In the genomic region with DNA sequence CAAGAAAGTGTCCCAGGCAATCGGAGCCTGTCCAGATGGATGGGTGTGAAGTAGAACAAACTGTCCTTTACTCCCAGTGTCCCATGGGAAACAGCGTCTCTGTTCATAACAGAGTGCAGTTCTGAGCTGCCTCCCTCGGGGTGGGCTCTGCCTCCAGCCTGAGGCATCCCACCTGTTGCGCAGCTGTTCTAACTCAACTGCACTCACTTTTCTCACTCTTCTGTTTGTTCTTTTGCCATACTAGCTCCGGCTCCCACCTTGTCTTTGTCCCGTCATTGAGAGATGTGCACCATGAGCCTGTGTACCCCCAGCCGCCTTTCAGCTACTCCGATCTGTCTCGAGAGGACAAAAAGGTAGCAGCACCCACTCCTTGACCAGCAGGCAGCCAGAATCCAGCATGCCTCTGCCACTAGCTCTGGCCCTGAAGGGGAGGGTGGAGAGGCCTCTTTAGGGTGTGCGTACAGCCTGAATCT, we compare ENCODE assay signal across 16 cellular contexts. TPM values are rescaled to one million over a fixed set of nuclear protein-coding genes. Genes with fewer than 3 reads are reported as not detected.
DNase-seq lines count a peak whose midpoint lies in the region; ATAC-seq and TF ChIP-seq lines count a peak whose summit lies in the region.
"Had no signal": no experiment of that assay in that cellular context is flagged by ENCODE, and none has a peak within 500 bp of the region (broad histone marks: within the 10 kb centered on the region; RNA-seq: fewer than 3 reads in every experiment).

No MANE protein-coding gene starts in this region.

- peak overlapping the region; percentile 98 for H2BK15ac ChIP-seq in IMR-90 (ENCODE audit: low read depth, low read length)

- no peaks in the 10 kb centered on the region for H3K9me3 Mint-ChIP-seq in activated naive CD4-positive, alpha-beta T cell treated with anti-CD3 and anti-CD28 coated beads, Interleukin-2, amount 50 U/mL, for 72 hours
- H3K9me3 Mint-ChIP-seq in activated naive CD4-positive, alpha-beta T cell treated with anti-CD3 and anti-CD28 coated beads for 36 hours, result no peaks in the 10 kb centered on the region
- H3K9me3 Mint-ChIP-seq: activated CD4-positive, alpha-beta memory T cell treated with anti-CD3 and anti-CD28 coated beads, Interleukin-2, amount 10 ng/mL, durations not matched to agents 7 days and 5 days; natural killer cell had no signal

- TF ChIP-seq CTCF in IMR-90 (conservative IDR thresholded peaks at IDR 0.05; ENCODE audit: low read depth, low read length) (no peak), stomach (IDR thresholded peaks at IDR 0.05) (no peak)

- H3K23ac ChIP-seq in IMR-90 (ENCODE audit: low read depth, low read length), result peak overlapping the region; percentile 21; the same call in 1 of the 2 replicates

- TF ChIP-seq POLR2A in IMR-90 (IDR thresholded peaks at IDR 0.05; ENCODE audit: low read depth, low read length) (no peak), stomach (IDR thresholded peaks at IDR 0.05) (no peak)

- H3K18ac ChIP-seq in IMR-90 (ENCODE audit: low read depth, low read length), result peak overlapping the region; percentile 39; the same call in 1 of the 2 replicates

- H3K36me3 Mint-ChIP-seq in activated naive CD4-positive, alpha-beta T cell treated with anti-CD3 and anti-CD28 coated beads, Interleukin-2, amount 50 U/mL, for 72 hours, result peaks cover 27% of the 10 kb centered on the region in 2 donors
- H3K36me3 Mint-ChIP-seq in activated naive CD4-positive, alpha-beta T cell treated with anti-CD3 and anti-CD28 coated beads for 36 hours (ENCODE audit: low read depth), result peaks cover 54% of the 10 kb centered on the region

- peak overlapping the region; percentile 78 for H2BK20ac ChIP-seq in IMR-90 (ENCODE audit: low read depth, low read length)

- peak overlapping the region; percentile 59 for H4K91ac ChIP-seq in IMR-90 (ENCODE audit: insufficient read depth, low read depth, low read length)

- H3K4me1 Mint-ChIP-seq in activated naive CD4-positive, alpha-beta T cell treated with anti-CD3 and anti-CD28 coated beads for 36 hours (ENCODE audit: low read depth), result no peaks in the 10 kb centered on the region
- H3K4me1 Mint-ChIP-seq: natural killer cell had no signal

- no peak overlapping the region; the same call in 1 of the 2 replicates for H3K4me2 ChIP-seq in IMR-90 (ENCODE audit: low read depth, low read length)

- no peaks in the 10 kb centered on the region for H3K27me3 Mint-ChIP-seq in activated naive CD4-positive, alpha-beta T cell treated with anti-CD3 and anti-CD28 coated beads for 36 hours (ENCODE audit: low read depth)
- H3K27me3 Mint-ChIP-seq: activated CD4-positive, alpha-beta memory T cell treated with anti-CD3 and anti-CD28 coated beads, Interleukin-2, amount 10 ng/mL, durations not matched to agents 7 days and 5 days had no signal

- H3K27me3 ChIP-seq in IMR-90 (ENCODE audit: control insufficient read depth, insufficient read depth, low read length) (no peaks in the 10 kb centered on the region), esophagus (ENCODE audit: control insufficient read depth in 1 of 2, insufficient read depth in 2 of 2, low read length in 2 of 2) (no peaks in the 10 kb centered on the region), stomach (no peaks in the 10 kb centered on the region)
- H3K27me3 ChIP-seq: BE2C had no signal

- no peak overlapping the region for H3K56ac ChIP-seq in IMR-90 (ENCODE audit: extremely low read depth, insufficient read depth, low read length)

- H3K27ac ChIP-seq in IMR-90 (ENCODE audit: insufficient read depth, low read length), result peak overlapping the region; percentile 94
- peak overlapping the region; percentile 87 for H3K27ac ChIP-seq in esophagus (ENCODE audit: low read depth in 2 of 2, low read length in 1 of 2)
- peak overlapping the region; percentile 43 to 94 (median 90) for H3K27ac ChIP-seq in stomach
- H3K27ac ChIP-seq: epithelial cell of prostate had no signal

- DNase-seq in IMR-90 (no peak), midbrain (lab: John Stamatoyannopoulos, UW) (peak; percentile 45), stomach (no peak), left lobe of liver (ENCODE audit: low spot score) (no peak)
- DNase-seq in activated naive CD4-positive, alpha-beta T cell treated with anti-CD3 and anti-CD28 coated beads, Interleukin-2, amount 50 U/mL, for 72 hours (ENCODE audit: low spot score in 2 of 2), result no peak
- no peak for DNase-seq in activated naive CD4-positive, alpha-beta T cell treated with anti-CD3 and anti-CD28 coated beads for 36 hours
- DNase-seq: activated CD4-positive, alpha-beta memory T cell treated with anti-CD3 and anti-CD28 coated beads, Interleukin-2, amount 10 ng/mL, durations not matched to agents 7 days and 5 days; activated effector memory CD4-positive, alpha-beta T cell treated with Interleukin-2 at 50 U/mL for 16 hours; BE2C; natural killer cell; NCI-H1105 treated with DMSO at 0.1 percent for 48 hours; stimulated activated CD8-positive, alpha-beta memory T cell treated with anti-CD3 and anti-CD28 coated beads, Interleukin-4, amount 100 ng/mL, for 48 hours; T-helper 9 cell had no signal

- POLR2A ChIA-PET in IMR-90 (lab: Charles Lee; ENCODE audit: unreplicated experiment), result no interaction called here

- no peak for TF ChIP-seq RAD21 in IMR-90 (IDR thresholded peaks at IDR 0.05; ENCODE audit: low read length)

- no peak overlapping the region; the same call in 1 of the 2 replicates for H3K9ac ChIP-seq in IMR-90 (ENCODE audit: low read depth, low read length)

- no peak overlapping the region for H3K4me3 ChIP-seq in IMR-90 (ENCODE audit: insufficient read depth, low read depth, low read length)
- H3K4me3 ChIP-seq in esophagus (ENCODE audit: low read depth in 1 of 2, low read length in 2 of 2), result no peak overlapping the region
- H3K4me3 ChIP-seq in stomach, result no peak overlapping the region

- H2BK120ac ChIP-seq in IMR-90 (ENCODE audit: low read depth, low read length), result peak overlapping the region; percentile 67

- H4K5ac ChIP-seq in IMR-90 (ENCODE audit: low read depth, low read length), result peak overlapping the region; percentile 53

- H3K79me1 ChIP-seq in IMR-90 (ENCODE audit: low read depth in 1 of 2, low read length in 2 of 2), result peaks cover 14 to 58% of the 10 kb centered on the region in 2 experiments

- H4K8ac ChIP-seq in IMR-90 (ENCODE audit: low read depth in 2 of 2, low read length in 2 of 2), result peak overlapping the region; percentile 10 to 56; a peak in 2 of 4 replicates

- TF ChIP-seq EP300 in stomach (IDR thresholded peaks at IDR 0.05), result peak; percentile 21

- peak overlapping the region; percentile 66 for H3K4ac ChIP-seq in IMR-90 (ENCODE audit: low read depth, low read length)

- peak overlapping the region; percentile 37 for H2BK5ac ChIP-seq in IMR-90 (ENCODE audit: low read depth, low read length, poor library complexity, severe bottlenecking)

- H4K20me1 ChIP-seq in IMR-90 (ENCODE audit: insufficient read depth, low read length), result 0 out of 2 replicates have a peak, but pooled peaks cover 6% of the 10 kb centered on the region

- peak overlapping the region; percentile 33; the same call in 1 of the 2 replicates for H3K14ac ChIP-seq in IMR-90 (replicated peaks; ENCODE audit: low read depth, low read length)

- CTCF ChIA-PET in IMR-90 (lab: Yijun Ruan, JAX), result no interaction called here
- CTCF ChIA-PET in activated naive CD4-positive, alpha-beta T cell treated with anti-CD3 and anti-CD28 coated beads for 36 hours (lab: Charles Lee), result interaction anchor here (0.6 to 2.3 kb wide), 3 partner anchors 10 to 36 kb away, joined by 3 to 8 read pairs (median 8); partner anchors contain the start of gene CDC42EP2

- dilution Hi-C loops in IMR-90 (cut with HindIII; ENCODE audit: low sequenced_read_pairs, unreplicated experiment), result no loop called here

- H3K9me3 ChIP-seq in IMR-90 (ENCODE audit: control insufficient read depth, insufficient read depth, low read length) (no peaks in the 10 kb centered on the region), esophagus (ENCODE audit: control insufficient read depth in 2 of 2, insufficient read depth in 1 of 2, low read depth in 1 of 2, low read length in 1 of 2) (no peaks in the 10 kb centered on the region), stomach (no peaks in the 10 kb centered on the region)
- H3K9me3 ChIP-seq: BE2C had no signal

- BruUV-seq in IMR-90 (replicated peaks; lab: Mats Ljungman, UMichigan), result no TSS peak

- WGBS in IMR-90 (ENCODE audit: extremely low coverage in 2 of 2, insufficient read length in 1 of 2), 2 experiments, result 54% methylated on average over 7 of the region's 10 CpGs; no CpG with 5 or more reads in 1 of the 2 experiments
- WGBS in esophagus, 2 donors, result 70 to 79% methylated on average over 10 of the region's 10 CpGs
- 56 to 84% (median 78%) methylated on average over 10 of the region's 10 CpGs for WGBS in stomach, 5 donors

- H3K4me1 ChIP-seq in IMR-90 (ENCODE audit: control insufficient read depth, insufficient read depth, low read length) (peaks cover 53% of the 10 kb centered on the region), esophagus (ENCODE audit: control insufficient read depth in 2 of 2, insufficient read depth in 2 of 2, low read length in 1 of 2) (peaks cover 5 to 8% of the 10 kb centered on the region in 2 donors), stomach (peaks cover 52 to 99% (median 84%) of the 10 kb centered on the region in 4 donors)

- in situ Hi-C loops in IMR-90 (cut with MboI; ENCODE audit: low sequenced_read_pairs), result no loop called here

- H3K9me1 ChIP-seq in IMR-90 (ENCODE audit: insufficient read depth, low read length), result peaks cover 33% of the 10 kb centered on the region

- intact Hi-C loops in IMR-90 (cut with micrococcal nuclease), result no loop called here
- intact Hi-C loops in stomach (cut with DNase I; ENCODE audit: low total_unique reads), result no loop called here
- intact Hi-C loops in activated naive CD4-positive, alpha-beta T cell treated with anti-CD3 and anti-CD28 coated beads for 36 hours (cut with micrococcal nuclease), result no loop called here

- 0 out of 2 replicates have a peak, but pooled peaks cover 3% of the 10 kb centered on the region for H3K36me3 ChIP-seq in IMR-90 (ENCODE audit: control insufficient read depth, insufficient read depth, low read length)
- peaks cover 3 to 12% of the 10 kb centered on the region in 2 donors for H3K36me3 ChIP-seq in esophagus (ENCODE audit: control insufficient read depth in 2 of 2, insufficient read depth in 2 of 2, low read length in 1 of 2)
- peaks cover 18 to 52% (median 45%) of the 10 kb centered on the region in 4 donors for H3K36me3 ChIP-seq in stomach

- H3K27ac Mint-ChIP-seq in activated naive CD4-positive, alpha-beta T cell treated with anti-CD3 and anti-CD28 coated beads, Interleukin-2, amount 50 U/mL, for 72 hours, result peak overlapping the region in 1 of 2 donors; percentile 47
- H3K27ac Mint-ChIP-seq in activated naive CD4-positive, alpha-beta T cell treated with anti-CD3 and anti-CD28 coated beads for 36 hours, result no peak overlapping the region
- H3K27ac Mint-ChIP-seq: natural killer cell had no signal

- H3K4me3 Mint-ChIP-seq in activated naive CD4-positive, alpha-beta T cell treated with anti-CD3 and anti-CD28 coated beads for 36 hours, result no peak overlapping the region
- H3K4me3 Mint-ChIP-seq: activated CD4-positive, alpha-beta memory T cell treated with anti-CD3 and anti-CD28 coated beads, Interleukin-2, amount 10 ng/mL, durations not matched to agents 7 days and 5 days; natural killer cell had no signal

- peak overlapping the region; percentile 27 for H2AFZ ChIP-seq in IMR-90 (replicated peaks; ENCODE audit: low read length, poor library complexity)

- H2AK9ac ChIP-seq in IMR-90 (replicated peaks; ENCODE audit: low read depth, low read length, poor library complexity), result no peak overlapping the region

- peak overlapping the region; percentile 85 for H2AK5ac ChIP-seq in IMR-90 (ENCODE audit: low read depth, low read length)

- ATAC-seq in IMR-90 (ENCODE audit: low read depth) (no peak), left lobe of liver (no peak), HG02588 (IDR thresholded peaks at IDR 0.05; ENCODE audit: unreplicated experiment) (no peak)
- ATAC-seq in activated naive CD4-positive, alpha-beta T cell treated with anti-CD3 and anti-CD28 coated beads, Interleukin-2, amount 50 U/mL, for 72 hours, result no peak
- ATAC-seq: natural killer cell had no signal

RNA-seq across cellular contexts. Expression of gene CDC42EP2, which starts 20.7 kb away (rescaled TPM):
- total RNA-seq in IMR-90 (2012; rRNA removed), result 5.2 and 5.3 TPM in 2 replicates
- polyA plus RNA-seq in IMR-90 (2012; rRNA removed), result 27.5 and 31.3 TPM in 2 replicates
- polyA plus RNA-seq in IMR-90 (2012; cell fraction: cytosol; rRNA removed), result 21.0 and 67.9 TPM in 2 replicates
- 50.4 and 79.5 TPM in 2 replicates for polyA plus RNA-seq in IMR-90 (2012; cell fraction: nucleus; rRNA removed; ENCODE audit: low replicate concordance)
- 1 to 10 TPM; 4.4 to 4.7 TPM for polyA plus RNA-seq in esophagus
- total RNA-seq in stomach, result 10 to 100 TPM in 2 of 5 donors, 1 to 10 TPM in 1, under 1 TPM in 1, not detected in 1; 0.89 to 18.3 (median 8.3) TPM
- 10 to 100 TPM; 13.8 to 22.0 (median 18.4) TPM for polyA plus RNA-seq in stomach
- 3.5 TPM for total RNA-seq in left lobe of liver
- 1 to 10 TPM; 3.5 to 3.9 TPM for total RNA-seq in activated naive CD4-positive, alpha-beta T cell treated with anti-CD3 and anti-CD28 coated beads, Interleukin-2, amount 50 U/mL, for 72 hours
- 1 to 10 TPM in 1 of 2 experiments, under 1 TPM in 1; 0.57 to 1.5 TPM for total RNA-seq in activated naive CD4-positive, alpha-beta T cell treated with anti-CD3 and anti-CD28 coated beads for 36 hours

RNA-seq across cellular contexts. Expression of gene POLA2, which starts 32.2 kb away (rescaled TPM):
- 12.2 and 14.2 TPM in 2 replicates for total RNA-seq in IMR-90 (2012; rRNA removed)
- 17.3 and 19.9 TPM in 2 replicates for polyA plus RNA-seq in IMR-90 (2012; rRNA removed)
- polyA plus RNA-seq in IMR-90 (2012; cell fraction: cytosol; rRNA removed), result 7.9 and 20.1 TPM in 2 replicates
- polyA plus RNA-seq in IMR-90 (2012; cell fraction: nucleus; rRNA removed; ENCODE audit: low replicate concordance), result 12.7 and 14.4 TPM in 2 replicates
- polyA plus RNA-seq in esophagus, result 1 to 10 TPM; 8.5 to 9.2 TPM
- 10 to 100 TPM in 2 of 5 donors, 1 to 10 TPM in 3; 1.7 to 17.0 (median 5.5) TPM for total RNA-seq in stomach
- 10 to 100 TPM in 2 of 3 donors, 1 to 10 TPM in 1; 8.6 to 11.2 (median 10.3) TPM for polyA plus RNA-seq in stomach
- total RNA-seq in left lobe of liver, result 3.3 TPM
- total RNA-seq in activated naive CD4-positive, alpha-beta T cell treated with anti-CD3 and anti-CD28 coated beads, Interleukin-2, amount 50 U/mL, for 72 hours, result 10 to 100 TPM; 66.8 to 69.9 TPM
- total RNA-seq in activated naive CD4-positive, alpha-beta T cell treated with anti-CD3 and anti-CD28 coated beads for 36 hours, result 10 to 100 TPM; 65.1 to 67.0 TPM

RNA-seq across cellular contexts. Expression of gene DPF2, which starts 39.7 kb away (rescaled TPM):
- total RNA-seq in IMR-90 (2012; rRNA removed) (37.2 and 42.8 TPM in 2 replicates), stomach (10 to 100 TPM; 14.7 to 92.8 (median 35.1) TPM), left lobe of liver (18.7 TPM)
- polyA plus RNA-seq in IMR-90 (2012; rRNA removed) (54.3 and 62.5 TPM in 2 replicates), esophagus (10 to 100 TPM; 12.2 to 17.4 TPM), stomach (10 to 100 TPM; 14.9 to 22.6 (median 19.6) TPM)
- polyA plus RNA-seq in IMR-90 (2012; cell fraction: cytosol; rRNA removed), result 41.8 and 53.8 TPM in 2 replicates
- 72.6 and 78.3 TPM in 2 replicates for polyA plus RNA-seq in IMR-90 (2012; cell fraction: nucleus; rRNA removed; ENCODE audit: low replicate concordance)
- 10 to 100 TPM; 75.3 to 79.4 TPM for total RNA-seq in activated naive CD4-positive, alpha-beta T cell treated with anti-CD3 and anti-CD28 coated beads, Interleukin-2, amount 50 U/mL, for 72 hours
- total RNA-seq in activated naive CD4-positive, alpha-beta T cell treated with anti-CD3 and anti-CD28 coated beads for 36 hours, result 10 to 100 TPM; 61.3 to 63.0 TPM
